20 cellular contexts compared by ENCODE assay signal in genomic region chr11:3686751-3687150, GRCh38. TPM values are rescaled to one million over a fixed set of nuclear protein-coding genes. Genes with fewer than 3 reads are reported as not detected.
DNase-seq lines count a peak whose midpoint lies in the region; ATAC-seq and TF ChIP-seq lines count a peak whose summit lies in the region.
"Had no signal": no experiment of that assay in that cellular context is flagged by ENCODE, and none has a peak within 500 bp of the region (broad histone marks: within the 10 kb centered on the region; RNA-seq: fewer than 3 reads in every experiment).

No MANE protein-coding gene starts in this region.

- 73 to 99% (median 96%) methylated on average over 4 of the region's 4 CpGs for WGBS in psoas muscle, 3 donors
- WGBS in ovary, 3 donors = 74 to 98% (median 86%) methylated on average over 4 of the region's 4 CpGs

- H3K4me3 ChIP-seq in epithelial cell of esophagus (ENCODE audit: low read length) (no peak overlapping the region), psoas muscle (no peak overlapping the region), ovary (no peak overlapping the region)
- H3K4me3 ChIP-seq: A549, K562 had no signal

- ATAC-seq in psoas muscle = peak in 2 of 4 donors; percentile 16 to 21

- H3K4me1 ChIP-seq in psoas muscle = peaks cover 17% of the 10 kb centered on the region
- H3K4me1 ChIP-seq in ovary (ENCODE audit: insufficient read depth) = peaks cover 4% of the 10 kb centered on the region
- H3K4me1 ChIP-seq: A549, Caco-2 had no signal

- H3K27me3 ChIP-seq in psoas muscle (ENCODE audit: insufficient read depth in 3 of 3, low read length in 2 of 3) (no peaks in the 10 kb centered on the region), ovary (no peaks in the 10 kb centered on the region)

- H3K36me3 ChIP-seq in psoas muscle (ENCODE audit: insufficient read depth in 1 of 2, low read depth in 1 of 2) = peaks cover 10 to 97% of the 10 kb centered on the region in 2 donors
- no peaks in the 10 kb centered on the region for H3K36me3 ChIP-seq in ovary

- intact Hi-C loops in psoas muscle (cut with DNase I) (no loop called here), ovary (cut with DNase I) (no loop called here)

- H3K27ac ChIP-seq in psoas muscle (peak overlapping the region; percentile 70), ovary (no peak overlapping the region)
- H3K27ac ChIP-seq: A549 had no signal

- DNase-seq in ELR (ENCODE audit: low read depth) (peak; percentile 54), NCI-H226 (peak; percentile 10), epithelial cell of esophagus (ENCODE audit: low read depth) (peak; percentile 29), psoas muscle (no peak), NCI-H146 treated with DMSO at 0.1 percent for 48 hours (lab: John Stamatoyannopoulos, UW; ENCODE audit: unreplicated experiment) (no peak), ovary (no peak), NCI-H187 (lab: John Stamatoyannopoulos, UW) (no peak)
- DNase-seq: Caco-2; CD4-positive, alpha-beta T cell; NCI-H1048; NCI-H1436 treated with DMSO at 0.1 percent for 48 hours; NCI-H2081; NCI-H510A; NCI-H748 treated with DMSO at 0.1 percent for 48 hours; NK-92 treated with Interleukin-12 subunit alpha and Interleukin-12 subunit beta, amount 100 ng/mL, for 24 hours had no signal

- TF ChIP-seq EP300 in ovary (IDR thresholded peaks at IDR 0.05) = no peak

- TF ChIP-seq CTCF in epithelial cell of esophagus (IDR thresholded peaks at IDR 0.05; ENCODE audit: insufficient read depth, low read depth, low read length, missing control alignments) (no peak), psoas muscle (IDR thresholded peaks at IDR 0.05) (no peak), ovary (IDR thresholded peaks at IDR 0.05) (no peak)

- no peak for TF ChIP-seq POLR2A in ovary (IDR thresholded peaks at IDR 0.05)

- H3K9me3 ChIP-seq in psoas muscle (no peaks in the 10 kb centered on the region), ovary (no peaks in the 10 kb centered on the region)
- H3K9me3 ChIP-seq: A549, Caco-2 had no signal

RNA-seq across cellular contexts. Expression of gene CHRNA10, which starts 15.6 kb away (rescaled TPM):
- 1 to 10 TPM in 1 of 4 donors, under 1 TPM in 3; 0.36 to 1.4 (median 0.63) TPM for total RNA-seq in psoas muscle
- polyA plus RNA-seq in psoas muscle = under 1 TPM; 0.13 to 0.65 (median 0.40) TPM
- total RNA-seq in ovary = 1 to 10 TPM in 4 of 7 donors, under 1 TPM in 3; 0.34 to 3.9 (median 1.1) TPM
- under 1 TPM; 0.54 to 0.72 TPM for polyA plus RNA-seq in ovary

RNA-seq across cellular contexts. Expression of gene ART1, which starts 41.8 kb away (rescaled TPM):
- total RNA-seq in psoas muscle = 10 to 100 TPM; 14.5 to 33.0 (median 24.9) TPM
- 1 to 10 TPM in 1 of 3 donors, under 1 TPM in 2; 0.26 to 2.9 (median 0.62) TPM for polyA plus RNA-seq in psoas muscle
- total RNA-seq in ovary = under 1 TPM in 1 of 7 donors, not detected in 6; 0.15 TPM
- not detected for polyA plus RNA-seq in ovary
- total RNA-seq: Caco-2; CD4-positive, alpha-beta T cell; H1; K562; OCI-LY7 had no signal
- polyA plus RNA-seq: A549, BJ, H1, K562 had no signal

RNA-seq across cellular contexts. Expression of gene ART5, which starts 45.0 kb away (rescaled TPM):
- total RNA-seq in psoas muscle (1 to 10 TPM; 1.4 to 4.4 (median 2.8) TPM), ovary (1 to 10 TPM; 1.3 to 6.5 (median 3.8) TPM)
- polyA plus RNA-seq in psoas muscle (1 to 10 TPM in 1 of 3 donors, under 1 TPM in 2; 0.65 to 2.4 (median 0.99) TPM), ovary (1 to 10 TPM; 2.8 to 3.1 TPM)
- total RNA-seq: CD4-positive, alpha-beta T cell; OCI-LY7 had no signal

Comparison
In these comparisons a context has a peak if more than half of its experiments do, and no peak if none do; other contexts are left out.
1. DNase-seq: peak in ELR (single experiment), NCI-H226 (single experiment) and epithelial cell of esophagus (single experiment); none in psoas muscle (0 of 2), NCI-H146 treated with DMSO at 0.1 percent for 48 hours (single experiment), ovary (0 of 5) and NCI-H187 (0 of 2).
2. RNA of gene ART1, which starts 41.8 kb away (total RNA-seq): 14.5 to 33.0 TPM in psoas muscle; 0.15 TPM in ovary; every median in the first group is over 10 times any median in the second.